ENCODE assay signal across 10 cellular contexts in genomic region chr2:36246320-36246990, GRCh38.
DNase-seq lines count a peak whose midpoint lies in the region; ATAC-seq and TF ChIP-seq lines count a peak whose summit lies in the region.
"Had no signal": no experiment of that assay in that cellular context is flagged by ENCODE, and none has a peak within 500 bp of the region (broad histone marks: within the 10 kb centered on the region; RNA-seq: fewer than 3 reads in every experiment).

No MANE protein-coding gene starts in this region.

- H3K18ac ChIP-seq in trophoblast cell (ENCODE audit: low read length), result no peak overlapping the region

- no peak overlapping the region for H4K12ac ChIP-seq in trophoblast cell (ENCODE audit: low read depth, low read length)

- H3K4me3 Mint-ChIP-seq in natural killer cell, result peak overlapping the region; percentile 83
- H3K4me3 Mint-ChIP-seq: memory B cell had no signal

- no peak overlapping the region for H3K23ac ChIP-seq in trophoblast cell (ENCODE audit: low read length)

- no peak overlapping the region for H2BK5ac ChIP-seq in trophoblast cell (ENCODE audit: low read depth, low read length, poor library complexity)

- H3K4me3 ChIP-seq in PC-3 (ENCODE audit: low read length) (no peak overlapping the region), trophoblast cell (ENCODE audit: low read depth, low read length) (no peak overlapping the region)

- BruUV-seq in PC-3 (replicated peaks; lab: Mats Ljungman, UMichigan), result no TSS peak

- no peaks in the 10 kb centered on the region for H3K9me3 ChIP-seq in PC-3 (ENCODE audit: low read length)
- no peaks in the 10 kb centered on the region for H3K9me3 ChIP-seq in trophoblast cell (ENCODE audit: insufficient read depth, low read depth, low read length)

- H3K9me2 ChIP-seq in PC-3 (replicated peaks; ENCODE audit: low read length), result no peaks in the 10 kb centered on the region

- peaks cover 2% of the 10 kb centered on the region in 2 donors for H3K9me3 Mint-ChIP-seq in natural killer cell
- H3K9me3 Mint-ChIP-seq: memory B cell had no signal

- H3K27ac ChIP-seq in PC-3 (ENCODE audit: low read length), result no peak overlapping the region
- no peak overlapping the region for H3K27ac ChIP-seq in trophoblast cell (ENCODE audit: low read depth, low read length)
- H3K27ac ChIP-seq: 22Rv1 had no signal

- H2BK120ac ChIP-seq in trophoblast cell (ENCODE audit: insufficient read depth, low read length, poor library complexity), result no peak overlapping the region

- H3K36me3 Mint-ChIP-seq in natural killer cell, result no peaks in the 10 kb centered on the region
- H3K36me3 Mint-ChIP-seq: memory B cell had no signal

- H3K36me3 ChIP-seq in PC-3 (ENCODE audit: low read depth, low read length), result no peaks in the 10 kb centered on the region
- H3K36me3 ChIP-seq in trophoblast cell (ENCODE audit: control insufficient read depth in 1 of 2, insufficient read depth in 2 of 2, low read length in 2 of 2), result no peaks in the 10 kb centered on the region

- H4K91ac ChIP-seq in trophoblast cell (ENCODE audit: low read depth, low read length), result no peak overlapping the region

- peak; percentile 9 to 68 for DNase-seq in NOMO-1 (lab: John Stamatoyannopoulos, UW; ENCODE audit: unreplicated experiment in 2 of 2)
- DNase-seq in NOMO-1 treated with dmso at 0.1 percent for 144 hours (lab: John Stamatoyannopoulos, UW; ENCODE audit: unreplicated experiment), result no peak
- peak; percentile 86 for DNase-seq in MV-4-11 (lab: John Stamatoyannopoulos, UW)
- no peak for DNase-seq in natural killer cell
- no peak for DNase-seq in PC-3
- no peak for DNase-seq in trophoblast cell
- no peak for DNase-seq in activated gamma-delta T cell (lab: John Stamatoyannopoulos, UW)

- H3K27me3 ChIP-seq in PC-3 (ENCODE audit: low read length) (peaks cover 30% of the 10 kb centered on the region), trophoblast cell (ENCODE audit: insufficient read depth, low read length) (no peaks in the 10 kb centered on the region)

- H2AFZ ChIP-seq in PC-3 (ENCODE audit: low read length), result no peak overlapping the region
- no peak overlapping the region for H2AFZ ChIP-seq in trophoblast cell (ENCODE audit: insufficient read depth, low read length, poor library complexity)

- no CpG with 5 or more reads among the region's 2 CpGs for WGBS in trophoblast cell (ENCODE audit: extremely low coverage, insufficient coverage, insufficient read length)

- CTCF ChIA-PET in PC-3 (lab: Charles Lee), result no interaction called here

- no peaks in the 10 kb centered on the region for H3K27me3 Mint-ChIP-seq in natural killer cell (ENCODE audit: low read depth in 2 of 2)
- H3K27me3 Mint-ChIP-seq: memory B cell had no signal

- intact Hi-C loops in natural killer cell (cut with micrococcal nuclease), result loop anchor here (10.0 kb wide), 1 partner anchor 272 kb away; no protein-coding TSS in a partner anchor
- intact Hi-C loops in PC-3 (cut with micrococcal nuclease), result no loop called here

- POLR2A ChIA-PET in PC-3 (lab: Charles Lee; ENCODE audit: unreplicated experiment), result no interaction called here

- TF ChIP-seq CTCF in natural killer cell (IDR thresholded peaks at IDR 0.05) (no peak), PC-3 (conservative IDR thresholded peaks at IDR 0.05; ENCODE audit: low read depth, low read length) (no peak)

- H3F3A ChIP-seq in PC-3 (ENCODE audit: low read length, unreplicated experiment), result no peaks in the 10 kb centered on the region

- no peak overlapping the region for H3K4ac ChIP-seq in trophoblast cell (ENCODE audit: low read depth, low read length)

- peaks cover 74 to 76% of the 10 kb centered on the region in 2 donors for H3K4me1 Mint-ChIP-seq in natural killer cell

- H2BK12ac ChIP-seq in trophoblast cell (ENCODE audit: low read length), result no peak overlapping the region

- H3K4me2 ChIP-seq in PC-3 (ENCODE audit: low read length) (no peak overlapping the region), trophoblast cell (ENCODE audit: low read length) (no peak overlapping the region)

- ATAC-seq in HG02763 (IDR thresholded peaks at IDR 0.05; ENCODE audit: unreplicated experiment) (peak; percentile 78), natural killer cell (peak; percentile 60 to 83 (median 75)), PC-3 (no peak)

- peak overlapping the region; percentile 85 to 90 for H3K27ac Mint-ChIP-seq in natural killer cell
- H3K27ac Mint-ChIP-seq: memory B cell had no signal

- H3K14ac ChIP-seq in trophoblast cell (ENCODE audit: low read length), result no peak overlapping the region

- H3K4me1 ChIP-seq in PC-3 (ENCODE audit: insufficient read depth, low read length) (no peaks in the 10 kb centered on the region), trophoblast cell (ENCODE audit: control insufficient read depth in 1 of 2, insufficient read depth in 2 of 2, low read length in 2 of 2) (no peaks in the 10 kb centered on the region)

- no peaks in the 10 kb centered on the region for H4K20me1 ChIP-seq in PC-3 (ENCODE audit: low read length)

- H3K9ac ChIP-seq in PC-3 (ENCODE audit: low read length), result no peak overlapping the region
- H3K9ac ChIP-seq in trophoblast cell (ENCODE audit: low read length), result no peak overlapping the region

- H2AK5ac ChIP-seq in trophoblast cell (ENCODE audit: low read length), result no peak overlapping the region

- no peaks in the 10 kb centered on the region for H3K79me2 ChIP-seq in PC-3 (ENCODE audit: low read length)
- no peaks in the 10 kb centered on the region for H3K79me2 ChIP-seq in trophoblast cell (ENCODE audit: control insufficient read depth, insufficient read depth, low read length, poor library complexity)

- H3K79me1 ChIP-seq in trophoblast cell (ENCODE audit: low read length), result no peaks in the 10 kb centered on the region

- H4K8ac ChIP-seq in trophoblast cell (ENCODE audit: low read depth, low read length), result no peak overlapping the region

Comparison
In these comparisons a context has a peak if more than half of its experiments do, and no peak if none do; other contexts are left out.
1. DNase-seq: peak in NOMO-1 (2 of 2) and MV-4-11 (single experiment); none in NOMO-1 treated with dmso at 0.1 percent for 144 hours (single experiment), natural killer cell (single experiment), PC-3 (single experiment), trophoblast cell (0 of 2) and activated gamma-delta T cell (single experiment).